ENCODE assay signal across 12 cellular contexts in genomic region chr1:12477301-12477700, GRCh38.
DNase-seq lines count a peak whose midpoint lies in the region; ATAC-seq, FAIRE-seq and TF ChIP-seq lines count a peak whose summit lies in the region.
"Had no signal": no experiment of that assay in that cellular context is flagged by ENCODE, and none has a peak within 500 bp of the region (broad histone marks: within the 10 kb centered on the region; RNA-seq: fewer than 3 reads in every experiment).

No MANE protein-coding gene starts in this region.

- H3K27me3 Mint-ChIP-seq in effector memory CD8-positive, alpha-beta T cell = no peaks in the 10 kb centered on the region
- no peaks in the 10 kb centered on the region for H3K27me3 Mint-ChIP-seq in progenitor cell of endocrine pancreas

- H3K79me2 ChIP-seq in Loucy (ENCODE audit: insufficient read depth, low read length) = no peaks in the 10 kb centered on the region

- H2AFZ ChIP-seq in Loucy (ENCODE audit: low read length) = no peak overlapping the region

- peaks cover 0 to 20% (median 17%) of the 10 kb centered on the region in 11 experiments; a peak in 17 of 22 replicates for H3K9me3 ChIP-seq in BLaER1 treated with 17β-estradiol and CSF1 and Interleukin-3, amounts not matched to agents 10 nM and 100 nM (replicated peaks in 1 of 11)
- H3K9me3 ChIP-seq in Loucy (ENCODE audit: insufficient read depth, low read depth, low read length) = no peaks in the 10 kb centered on the region

- ATAC-seq in effector memory CD8-positive, alpha-beta T cell (replicated peaks) = no peak
- no peak for ATAC-seq in GM18861 (IDR thresholded peaks at IDR 0.05; ENCODE audit: unreplicated experiment)

- peak overlapping the region in 3 of 11 experiments; percentile 17 to 75 (median 60); a peak in 4 of 22 replicates for H3K9ac ChIP-seq in BLaER1 treated with 17β-estradiol and CSF1 and Interleukin-3, amounts not matched to agents 10 nM and 100 nM
- peak overlapping the region; percentile 71 for H3K9ac ChIP-seq in Loucy (ENCODE audit: low read depth, low read length, poor library complexity, severe bottlenecking)

- H3K27ac ChIP-seq in BLaER1 treated with 17β-estradiol and CSF1 and Interleukin-3, amounts not matched to agents 10 nM and 100 nM = peak overlapping the region in 6 of 11 experiments; percentile 61 to 87 (median 74); a peak in 8 of 22 replicates

- no peak overlapping the region for H3K4me3 ChIP-seq in BLaER1 treated with 17β-estradiol and CSF1 and Interleukin-3, amounts not matched to agents 10 nM and 100 nM
- H3K4me3 ChIP-seq in Loucy (ENCODE audit: low read length, poor library complexity, severe bottlenecking) = no peak overlapping the region

- no peak for FAIRE-seq in frontal cortex (lab: Jason Lieb, UNC)

- no peak for DNase-seq in effector memory CD8-positive, alpha-beta T cell
- DNase-seq in progenitor cell of endocrine pancreas (ENCODE audit: low spot score, unreplicated experiment) = no peak
- no peak for DNase-seq in DMS53 treated with DMSO at 0.1 percent for 48 hours (lab: John Stamatoyannopoulos, UW; ENCODE audit: unreplicated experiment)
- DNase-seq in frontal cortex (ENCODE audit: low spot score in 2 of 2) = no peak
- no peak for DNase-seq in hippocampal formation (lab: John Stamatoyannopoulos, UW)
- DNase-seq: activated T-cell treated with anti-CD3 and anti-CD28 coated beads for 4 hours, DMS 273 treated with DMSO at 0.1 percent for 48 hours, H7, NCI-H748 treated with DMSO at 0.1 percent for 48 hours had no signal

- H3K9me3 Mint-ChIP-seq in effector memory CD8-positive, alpha-beta T cell = no peaks in the 10 kb centered on the region
- H3K9me3 Mint-ChIP-seq in progenitor cell of endocrine pancreas (ENCODE audit: low read depth) = peaks cover 8% of the 10 kb centered on the region

- H3K9me2 ChIP-seq in Loucy (replicated peaks; ENCODE audit: low read depth, low read length) = no peaks in the 10 kb centered on the region

- no peak overlapping the region for H3K4me3 Mint-ChIP-seq in effector memory CD8-positive, alpha-beta T cell
- no peak overlapping the region for H3K4me3 Mint-ChIP-seq in progenitor cell of endocrine pancreas (ENCODE audit: low read depth)

- H3K36me3 Mint-ChIP-seq in effector memory CD8-positive, alpha-beta T cell (ENCODE audit: insufficient read depth) = peaks cover 12% of the 10 kb centered on the region
- peaks cover 31% of the 10 kb centered on the region for H3K36me3 Mint-ChIP-seq in progenitor cell of endocrine pancreas (ENCODE audit: insufficient read depth)

- H3F3A ChIP-seq in Loucy (ENCODE audit: low read depth) = peaks cover 17% of the 10 kb centered on the region

- peaks cover 0 to 17% (median 5%) of the 10 kb centered on the region in 11 experiments; a peak in 10 of 22 replicates for H3K36me3 ChIP-seq in BLaER1 treated with 17β-estradiol and CSF1 and Interleukin-3, amounts not matched to agents 10 nM and 100 nM
- H3K36me3 ChIP-seq in Loucy (ENCODE audit: insufficient read depth, low read length) = no peaks in the 10 kb centered on the region

- H3K4me2 ChIP-seq in BLaER1 treated with 17β-estradiol and CSF1 and Interleukin-3, amounts not matched to agents 10 nM and 100 nM = peak overlapping the region; percentile 56 to 96 (median 90); a peak in 21 of 22 replicates
- H3K4me2 ChIP-seq in Loucy (ENCODE audit: low read depth, low read length, poor library complexity, severe bottlenecking) = peak overlapping the region; percentile 65

- peak overlapping the region; percentile 86 to 89 for H3K27ac Mint-ChIP-seq in effector memory CD8-positive, alpha-beta T cell
- H3K27ac Mint-ChIP-seq in progenitor cell of endocrine pancreas = peak overlapping the region; percentile 97

- peaks cover 67 to 79% of the 10 kb centered on the region in 2 donors for H3K4me1 Mint-ChIP-seq in effector memory CD8-positive, alpha-beta T cell (ENCODE audit: low read depth in 2 of 2)
- peaks cover 52% of the 10 kb centered on the region for H3K4me1 Mint-ChIP-seq in progenitor cell of endocrine pancreas (ENCODE audit: low read depth)

- TF ChIP-seq CTCF in Loucy (conservative IDR thresholded peaks at IDR 0.05; ENCODE audit: low read length) (no peak), progenitor cell of endocrine pancreas (IDR thresholded peaks at IDR 0.05; ENCODE audit: unreplicated experiment) (no peak)

- peaks cover 0 to 44% (median 0%) of the 10 kb centered on the region in 11 experiments; a peak in 6 of 22 replicates for H4K20me1 ChIP-seq in BLaER1 treated with 17β-estradiol and CSF1 and Interleukin-3, amounts not matched to agents 10 nM and 100 nM
- H4K20me1 ChIP-seq in Loucy (ENCODE audit: insufficient read depth, low read length, poor library complexity, severe bottlenecking) = no peaks in the 10 kb centered on the region

- H3K27me3 ChIP-seq in BLaER1 treated with 17β-estradiol and CSF1 and Interleukin-3, amounts not matched to agents 10 nM and 100 nM = peaks cover 0 to 6% (median 0%) of the 10 kb centered on the region in 11 experiments; a peak in 3 of 22 replicates
- H3K27me3 ChIP-seq in Loucy (ENCODE audit: insufficient read depth, low read length, poor library complexity, severe bottlenecking) = no peaks in the 10 kb centered on the region

- peaks cover 97 to 100% (median 100%) of the 10 kb centered on the region in 10 experiments for H3K4me1 ChIP-seq in BLaER1 treated with 17β-estradiol and CSF1 and Interleukin-3, amounts not matched to agents 10 nM and 100 nM
- H3K4me1 ChIP-seq in Loucy (ENCODE audit: insufficient read depth, low read length, poor library complexity, severe bottlenecking) = peaks cover 96% of the 10 kb centered on the region
